Comparison of ENCODE assay signal across 8 cellular contexts in the genomic region with DNA sequence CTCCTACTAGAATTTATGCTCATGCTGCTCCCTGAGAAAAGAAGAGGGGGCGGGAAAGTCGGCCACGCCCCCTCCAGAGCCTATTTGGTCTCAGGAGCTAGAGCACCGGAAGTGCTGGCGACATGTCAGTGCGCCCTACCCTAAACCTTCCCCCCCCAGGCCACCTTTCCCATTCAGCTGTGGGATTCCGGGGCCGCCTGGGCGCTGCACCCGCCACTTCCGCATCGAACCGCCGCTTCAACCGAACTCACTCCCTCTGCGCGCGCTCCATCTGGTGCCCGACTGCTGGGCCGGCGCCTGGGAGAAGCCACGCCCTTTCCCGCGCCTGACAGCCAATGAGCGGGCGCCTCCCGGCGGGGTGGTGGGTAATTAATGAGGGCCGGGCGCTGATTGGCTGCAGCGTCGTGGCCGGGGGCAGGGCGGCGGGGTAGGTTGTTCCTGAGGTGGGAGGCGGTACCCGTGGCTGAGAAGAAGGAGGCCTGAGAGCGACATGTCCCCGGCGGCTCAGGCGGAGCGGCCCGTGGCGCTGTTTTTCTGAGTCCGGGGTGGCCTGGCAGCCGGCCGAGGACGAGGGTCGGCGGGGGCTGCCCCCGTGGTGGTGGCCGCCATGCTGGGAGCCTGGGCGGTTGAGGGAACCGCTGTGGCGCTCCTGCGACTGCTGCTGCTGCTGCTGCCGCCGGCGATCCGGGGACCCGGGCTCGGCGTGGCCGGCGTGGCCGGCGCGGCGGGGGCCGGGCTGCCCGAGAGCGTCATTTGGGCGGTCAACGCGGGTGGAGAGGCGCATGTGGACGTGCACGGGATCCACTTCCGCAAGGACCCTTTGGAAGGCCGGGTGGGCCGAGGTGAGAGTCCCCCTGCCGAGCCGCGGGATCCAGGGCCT. TPM values are rescaled to one million over a fixed set of nuclear protein-coding genes. Genes with fewer than 3 reads are reported as not detected.
DNase-seq lines count a peak whose midpoint lies in the region; ATAC-seq, FAIRE-seq and TF ChIP-seq lines count a peak whose summit lies in the region.

Gene MLEC, plus strand, starts transcription at position 460 of the 880 bp plus-strand sequence. Its CDS starts 148 bp downstream, at position 608.

- intact Hi-C loops in adrenal gland (cut with DNase I): no loop called here
- intact Hi-C loops in heart left ventricle (cut with DNase I): loop anchor here in 8 of 10 donors (2.0 to 5.0 kb wide), 5 partner anchors 24 to 40 kb away; partner anchors contain the start of gene UNC119B (in 2 of the 8)
- intact Hi-C loops in posterior cingulate gyrus (cut with DNase I): loop anchor here (2.0 kb wide), 2 partner anchors 26 to 218 kb away; partner anchors contain the start of gene SPPL3

- no peak for TF ChIP-seq EP300 in upper lobe of left lung (IDR thresholded peaks at IDR 0.05)

- ATAC-seq in HG02852 (IDR thresholded peaks at IDR 0.05; ENCODE audit: unreplicated experiment): peak; percentile 71
- ATAC-seq in heart left ventricle: peak; percentile 89 to 95 (median 94)
- peak; percentile 96 to 98 for ATAC-seq in upper lobe of left lung (ENCODE audit: low FRiP score in 2 of 2)

- H3K36me3 ChIP-seq in adrenal gland (replicated peaks in 1 of 2): no peaks in the 10 kb centered on the region
- H3K36me3 ChIP-seq in heart left ventricle: no peaks in the 10 kb centered on the region
- no peaks in the 10 kb centered on the region for H3K36me3 ChIP-seq in upper lobe of left lung

- H3K9me3 ChIP-seq in adrenal gland (replicated peaks in 1 of 3) (no peaks in the 10 kb centered on the region), heart left ventricle (no peaks in the 10 kb centered on the region), upper lobe of left lung (no peaks in the 10 kb centered on the region)

- H3K27ac ChIP-seq in adrenal gland (peak within 1 kb of the TSS; percentile 78 to 94 (median 85)), heart left ventricle (peak within 1 kb of the TSS; percentile 84 to 97 (median 94)), upper lobe of left lung (peak within 1 kb of the TSS; percentile 86 to 93 (median 90))

- no peaks in the 10 kb centered on the region for H3K27me3 ChIP-seq in adrenal gland
- no peaks in the 10 kb centered on the region for H3K27me3 ChIP-seq in heart left ventricle
- H3K27me3 ChIP-seq in upper lobe of left lung: no peaks in the 10 kb centered on the region

- DNase-seq in GM12892 (ENCODE audit: insufficient read length) (peak; percentile 95), NCI-H146 (lab: John Stamatoyannopoulos, UW) (peak; percentile 98), T-helper 1 cell (peak; percentile 98 to 99 (median 99)), adrenal gland (peak; percentile 98 to 99 (median 98)), heart left ventricle (peak; percentile 99), posterior cingulate gyrus (peak; percentile 97 to 100 (median 99)), upper lobe of left lung (peak; percentile 97 to 99)

- FAIRE-seq in GM12892 (lab: Jason Lieb, UNC): no peak

- TF ChIP-seq CTCF in adrenal gland (IDR thresholded peaks at IDR 0.05) (peak in 1 of 6 experiments; percentile 40), heart left ventricle (IDR thresholded peaks at IDR 0.05) (peak in 9 of 12 donors; percentile 4 to 43 (median 13)), upper lobe of left lung (IDR thresholded peaks at IDR 0.05) (peak in 4 of 6 experiments; percentile 7 to 13 (median 11))

- WGBS in adrenal gland, 4 donors: 0 to 1% (median 0%) methylated on average over 5 to 84 of the region's 84 CpGs
- WGBS in heart left ventricle, 4 donors: 1% methylated on average over 29 to 84 of the region's 84 CpGs
- 0 to 1% methylated on average over 10 to 51 of the region's 84 CpGs for WGBS in upper lobe of left lung, 2 donors

- H3K4me1 ChIP-seq in adrenal gland (replicated peaks in 1 of 2): peaks cover 36 to 52% of the 10 kb centered on the region in 2 donors
- H3K4me1 ChIP-seq in heart left ventricle: peaks cover 0 to 59% (median 46%) of the 10 kb centered on the region in 12 donors
- H3K4me1 ChIP-seq in upper lobe of left lung: peaks cover 30 to 51% (median 42%) of the 10 kb centered on the region in 4 donors

- TF ChIP-seq POLR2A in GM12892 (IDR thresholded peaks at IDR 0.05; ENCODE audit: low read depth, low read length): peak; percentile 83; the same call in 1 of the 2 replicates
- TF ChIP-seq POLR2A in adrenal gland (IDR thresholded peaks at IDR 0.05): peak; percentile 80 to 96
- peak in 1 of 2 donors; percentile 98 for TF ChIP-seq POLR2A in heart left ventricle (IDR thresholded peaks at IDR 0.05)
- TF ChIP-seq POLR2A in upper lobe of left lung (IDR thresholded peaks at IDR 0.05): peak; percentile 4 to 89 (median 66)

- H3K4me3 ChIP-seq in adrenal gland (peak within 1 kb of the TSS; percentile 15 to 92 (median 62)), heart left ventricle (peak within 1 kb of the TSS; percentile 68 to 98 (median 90)), upper lobe of left lung (peak within 1 kb of the TSS; percentile 68 to 96 (median 84))

RNA-seq across cellular contexts. Expression of gene MLEC, which starts in this region (rescaled TPM):
- 48.5 TPM for polyA plus RNA-seq in GM12892 (2012; ENCODE audit: missing spikeins)
- total RNA-seq in adrenal gland (100 to 1,000 TPM; 210 to 555 (median 303) TPM), heart left ventricle (100 to 1,000 TPM in 7 of 9 donors, 10 to 100 TPM in 2; 91.0 to 150 (median 117) TPM), upper lobe of left lung (100 to 1,000 TPM in 2 of 6 donors, 10 to 100 TPM in 4; 29.3 to 125 (median 71.2) TPM)
- polyA plus RNA-seq in adrenal gland (100 to 1,000 TPM in 1 of 3 donors, 10 to 100 TPM in 2; 68.3 to 286 (median 90.0) TPM), heart left ventricle (100 to 1,000 TPM in 1 of 2 donors, 10 to 100 TPM in 1; 39.2 to 111 TPM)

Comparison
In these comparisons a context has a peak if more than half of its experiments do, and no peak if none do; other contexts are left out.
1. Peak in every context shown above with its lines: DNase-seq, ATAC-seq, H3K4me3 ChIP-seq and H3K27ac ChIP-seq.
2. intact Hi-C loops: an anchor here in heart left ventricle (2.0 to 5.0 kb wide) and posterior cingulate gyrus (2.0 kb wide); none called in adrenal gland.